2 cellular contexts compared by ENCODE assay signal in the genomic region with DNA sequence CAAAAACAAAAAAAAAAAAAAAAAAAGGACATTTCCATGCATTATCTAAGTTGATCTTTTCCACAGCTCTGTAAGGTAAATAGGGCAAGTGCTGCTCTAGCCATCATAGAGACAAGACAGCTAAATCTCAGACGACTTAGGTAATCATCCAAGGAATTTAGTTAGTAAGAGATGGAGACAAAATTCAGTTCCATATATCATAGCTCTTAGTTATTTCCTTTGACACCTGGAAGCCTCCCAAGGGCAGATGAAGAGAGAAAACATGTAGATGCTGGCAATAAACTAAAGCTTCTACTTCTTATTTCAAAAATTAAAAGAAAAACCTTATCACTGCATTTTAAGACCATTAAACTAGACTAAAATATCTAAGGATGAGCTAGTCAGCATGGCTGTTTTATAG.
TF ChIP-seq lines count a peak whose summit lies in the region.

No MANE protein-coding gene starts in this region.

TF ChIP-seq in SK-N-SH, 30 proteins besides CTCF, POLR2A, EP300 and RAD21 (continued from another document):
- TF ChIP-seq, protein P1, sequence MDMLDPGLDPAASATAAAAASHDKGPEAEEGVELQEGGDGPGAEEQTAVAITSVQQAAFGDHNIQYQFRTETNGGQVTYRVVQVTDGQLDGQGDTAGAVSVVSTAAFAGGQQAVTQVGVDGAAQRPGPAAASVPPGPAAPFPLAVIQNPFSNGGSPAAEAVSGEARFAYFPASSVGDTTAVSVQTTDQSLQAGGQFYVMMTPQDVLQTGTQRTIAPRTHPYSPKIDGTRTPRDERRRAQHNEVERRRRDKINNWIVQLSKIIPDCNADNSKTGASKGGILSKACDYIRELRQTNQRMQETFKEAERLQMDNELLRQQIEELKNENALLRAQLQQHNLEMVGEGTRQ (IDR thresholded peaks at IDR 0.05; ENCODE audit: borderline replicate concordance, low read depth, low read length) = no peak
- TF ChIP-seq NFIC (IDR thresholded peaks at IDR 0.05; ENCODE audit: borderline replicate concordance) (peak; percentile 20; the same call in 1 of the 2 replicates), TEAD4 (IDR thresholded peaks at IDR 0.05; ENCODE audit: borderline replicate concordance, insufficient read depth) (peak; percentile 31; the same call in 1 of the 2 replicates)

TF ChIP-seq in SK-N-SH treated with all-trans-retinoic acid at 6 μM for 48 hours, 23 proteins besides CTCF, POLR2A, EP300 and RAD21 (continued from another document):
- TF ChIP-seq, protein P2, sequence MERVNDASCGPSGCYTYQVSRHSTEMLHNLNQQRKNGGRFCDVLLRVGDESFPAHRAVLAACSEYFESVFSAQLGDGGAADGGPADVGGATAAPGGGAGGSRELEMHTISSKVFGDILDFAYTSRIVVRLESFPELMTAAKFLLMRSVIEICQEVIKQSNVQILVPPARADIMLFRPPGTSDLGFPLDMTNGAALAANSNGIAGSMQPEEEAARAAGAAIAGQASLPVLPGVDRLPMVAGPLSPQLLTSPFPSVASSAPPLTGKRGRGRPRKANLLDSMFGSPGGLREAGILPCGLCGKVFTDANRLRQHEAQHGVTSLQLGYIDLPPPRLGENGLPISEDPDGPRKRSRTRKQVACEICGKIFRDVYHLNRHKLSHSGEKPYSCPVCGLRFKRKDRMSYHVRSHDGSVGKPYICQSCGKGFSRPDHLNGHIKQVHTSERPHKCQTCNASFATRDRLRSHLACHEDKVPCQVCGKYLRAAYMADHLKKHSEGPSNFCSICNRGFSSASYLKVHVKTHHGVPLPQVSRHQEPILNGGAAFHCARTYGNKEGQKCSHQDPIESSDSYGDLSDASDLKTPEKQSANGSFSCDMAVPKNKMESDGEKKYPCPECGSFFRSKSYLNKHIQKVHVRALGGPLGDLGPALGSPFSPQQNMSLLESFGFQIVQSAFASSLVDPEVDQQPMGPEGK (CRISPR knock-in tag; IDR thresholded peaks at IDR 0.05; ENCODE audit: borderline replicate concordance) = no peak
- TF ChIP-seq CSDC2 (CRISPR knock-in tag; IDR thresholded peaks at IDR 0.05) = no peak
- no peak for TF ChIP-seq ZFP30 (CRISPR knock-in tag; IDR thresholded peaks at IDR 0.05)
- no peak for TF ChIP-seq ZNF8 (CRISPR knock-in tag; IDR thresholded peaks at IDR 0.05)
- no peak for TF ChIP-seq TCF4 (CRISPR knock-in tag; IDR thresholded peaks at IDR 0.05; ENCODE audit: borderline replicate concordance)
- TF ChIP-seq, protein P3, sequence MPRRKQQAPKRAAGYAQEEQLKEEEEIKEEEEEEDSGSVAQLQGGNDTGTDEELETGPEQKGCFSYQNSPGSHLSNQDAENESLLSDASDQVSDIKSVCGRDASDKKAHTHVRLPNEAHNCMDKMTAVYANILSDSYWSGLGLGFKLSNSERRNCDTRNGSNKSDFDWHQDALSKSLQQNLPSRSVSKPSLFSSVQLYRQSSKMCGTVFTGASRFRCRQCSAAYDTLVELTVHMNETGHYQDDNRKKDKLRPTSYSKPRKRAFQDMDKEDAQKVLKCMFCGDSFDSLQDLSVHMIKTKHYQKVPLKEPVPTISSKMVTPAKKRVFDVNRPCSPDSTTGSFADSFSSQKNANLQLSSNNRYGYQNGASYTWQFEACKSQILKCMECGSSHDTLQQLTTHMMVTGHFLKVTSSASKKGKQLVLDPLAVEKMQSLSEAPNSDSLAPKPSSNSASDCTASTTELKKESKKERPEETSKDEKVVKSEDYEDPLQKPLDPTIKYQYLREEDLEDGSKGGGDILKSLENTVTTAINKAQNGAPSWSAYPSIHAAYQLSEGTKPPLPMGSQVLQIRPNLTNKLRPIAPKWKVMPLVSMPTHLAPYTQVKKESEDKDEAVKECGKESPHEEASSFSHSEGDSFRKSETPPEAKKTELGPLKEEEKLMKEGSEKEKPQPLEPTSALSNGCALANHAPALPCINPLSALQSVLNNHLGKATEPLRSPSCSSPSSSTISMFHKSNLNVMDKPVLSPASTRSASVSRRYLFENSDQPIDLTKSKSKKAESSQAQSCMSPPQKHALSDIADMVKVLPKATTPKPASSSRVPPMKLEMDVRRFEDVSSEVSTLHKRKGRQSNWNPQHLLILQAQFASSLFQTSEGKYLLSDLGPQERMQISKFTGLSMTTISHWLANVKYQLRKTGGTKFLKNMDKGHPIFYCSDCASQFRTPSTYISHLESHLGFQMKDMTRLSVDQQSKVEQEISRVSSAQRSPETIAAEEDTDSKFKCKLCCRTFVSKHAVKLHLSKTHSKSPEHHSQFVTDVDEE (CRISPR knock-in tag; IDR thresholded peaks at IDR 0.05) = no peak
- TF ChIP-seq, protein P4, sequence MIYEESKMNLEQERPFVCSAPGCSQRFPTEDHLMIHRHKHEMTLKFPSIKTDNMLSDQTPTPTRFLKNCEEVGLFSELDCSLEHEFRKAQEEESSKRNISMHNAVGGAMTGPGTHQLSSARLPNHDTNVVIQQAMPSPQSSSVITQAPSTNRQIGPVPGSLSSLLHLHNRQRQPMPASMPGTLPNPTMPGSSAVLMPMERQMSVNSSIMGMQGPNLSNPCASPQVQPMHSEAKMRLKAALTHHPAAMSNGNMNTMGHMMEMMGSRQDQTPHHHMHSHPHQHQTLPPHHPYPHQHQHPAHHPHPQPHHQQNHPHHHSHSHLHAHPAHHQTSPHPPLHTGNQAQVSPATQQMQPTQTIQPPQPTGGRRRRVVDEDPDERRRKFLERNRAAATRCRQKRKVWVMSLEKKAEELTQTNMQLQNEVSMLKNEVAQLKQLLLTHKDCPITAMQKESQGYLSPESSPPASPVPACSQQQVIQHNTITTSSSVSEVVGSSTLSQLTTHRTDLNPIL (CRISPR knock-in tag; IDR thresholded peaks at IDR 0.05; ENCODE audit: low read depth) = no peak
- no peak for TF ChIP-seq ESRRG (CRISPR knock-in tag; IDR thresholded peaks at IDR 0.05)
- TF ChIP-seq, protein P5, sequence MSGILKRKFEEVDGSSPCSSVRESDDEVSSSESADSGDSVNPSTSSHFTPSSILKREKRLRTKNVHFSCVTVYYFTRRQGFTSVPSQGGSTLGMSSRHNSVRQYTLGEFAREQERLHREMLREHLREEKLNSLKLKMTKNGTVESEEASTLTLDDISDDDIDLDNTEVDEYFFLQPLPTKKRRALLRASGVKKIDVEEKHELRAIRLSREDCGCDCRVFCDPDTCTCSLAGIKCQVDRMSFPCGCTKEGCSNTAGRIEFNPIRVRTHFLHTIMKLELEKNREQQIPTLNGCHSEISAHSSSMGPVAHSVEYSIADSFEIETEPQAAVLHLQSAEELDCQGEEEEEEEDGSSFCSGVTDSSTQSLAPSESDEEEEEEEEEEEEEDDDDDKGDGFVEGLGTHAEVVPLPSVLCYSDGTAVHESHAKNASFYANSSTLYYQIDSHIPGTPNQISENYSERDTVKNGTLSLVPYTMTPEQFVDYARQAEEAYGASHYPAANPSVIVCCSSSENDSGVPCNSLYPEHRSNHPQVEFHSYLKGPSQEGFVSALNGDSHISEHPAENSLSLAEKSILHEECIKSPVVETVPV (CRISPR knock-in tag; IDR thresholded peaks at IDR 0.05) = no peak
- no peak for TF ChIP-seq BACH2 (CRISPR knock-in tag; IDR thresholded peaks at IDR 0.05; ENCODE audit: borderline replicate concordance)
